ENCODE assay signal across 1 cellular context in the genomic region with DNA sequence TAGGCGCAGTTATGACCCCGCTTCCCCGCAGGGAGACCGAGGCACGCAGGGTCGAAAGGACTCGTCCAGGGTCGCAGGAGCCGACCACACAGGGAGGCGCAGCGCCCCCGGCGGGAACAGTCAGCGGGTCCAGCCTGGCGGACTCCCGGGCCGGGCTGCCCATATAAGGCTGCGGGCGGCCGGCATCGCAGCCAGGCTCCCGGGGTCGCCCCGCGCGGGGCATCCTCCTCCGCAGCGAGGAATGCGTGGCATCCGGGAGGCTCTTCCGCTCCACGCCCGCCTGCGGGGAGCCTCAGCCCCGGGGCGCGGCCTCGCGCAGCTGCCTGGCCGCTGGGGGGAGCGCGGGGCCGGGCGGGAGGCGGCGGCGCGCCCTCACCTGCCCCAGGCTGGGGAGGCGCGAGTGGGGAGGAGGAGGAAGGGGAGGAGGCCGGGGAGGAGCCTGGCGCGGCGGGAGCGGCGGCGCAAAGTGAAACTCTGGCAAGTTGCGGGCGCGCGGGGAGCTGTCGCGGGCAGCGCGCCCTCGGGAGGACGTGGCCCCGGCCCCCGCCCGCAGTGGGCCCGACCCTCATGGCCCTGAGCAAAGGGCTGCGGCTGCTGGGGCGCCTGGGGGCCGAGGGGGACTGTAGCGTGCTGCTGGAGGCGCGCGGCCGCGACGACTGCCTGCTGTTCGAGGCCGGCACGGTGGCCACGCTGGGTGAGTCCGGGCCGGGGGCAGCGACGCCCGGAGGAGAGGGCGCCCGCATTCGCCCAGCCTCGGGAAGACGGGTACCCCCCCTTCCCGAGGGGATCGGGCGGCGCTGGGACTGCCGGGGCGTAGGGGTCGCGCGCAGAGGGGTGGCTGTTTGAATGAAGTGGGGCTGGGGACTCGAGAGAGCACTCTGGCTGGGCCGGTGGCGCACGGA.
A peak's percentile ranks its signal among the peaks of the same experiment; 100 is the strongest.
TF ChIP-seq lines count a peak whose summit lies in the region.

A gene with protein sequence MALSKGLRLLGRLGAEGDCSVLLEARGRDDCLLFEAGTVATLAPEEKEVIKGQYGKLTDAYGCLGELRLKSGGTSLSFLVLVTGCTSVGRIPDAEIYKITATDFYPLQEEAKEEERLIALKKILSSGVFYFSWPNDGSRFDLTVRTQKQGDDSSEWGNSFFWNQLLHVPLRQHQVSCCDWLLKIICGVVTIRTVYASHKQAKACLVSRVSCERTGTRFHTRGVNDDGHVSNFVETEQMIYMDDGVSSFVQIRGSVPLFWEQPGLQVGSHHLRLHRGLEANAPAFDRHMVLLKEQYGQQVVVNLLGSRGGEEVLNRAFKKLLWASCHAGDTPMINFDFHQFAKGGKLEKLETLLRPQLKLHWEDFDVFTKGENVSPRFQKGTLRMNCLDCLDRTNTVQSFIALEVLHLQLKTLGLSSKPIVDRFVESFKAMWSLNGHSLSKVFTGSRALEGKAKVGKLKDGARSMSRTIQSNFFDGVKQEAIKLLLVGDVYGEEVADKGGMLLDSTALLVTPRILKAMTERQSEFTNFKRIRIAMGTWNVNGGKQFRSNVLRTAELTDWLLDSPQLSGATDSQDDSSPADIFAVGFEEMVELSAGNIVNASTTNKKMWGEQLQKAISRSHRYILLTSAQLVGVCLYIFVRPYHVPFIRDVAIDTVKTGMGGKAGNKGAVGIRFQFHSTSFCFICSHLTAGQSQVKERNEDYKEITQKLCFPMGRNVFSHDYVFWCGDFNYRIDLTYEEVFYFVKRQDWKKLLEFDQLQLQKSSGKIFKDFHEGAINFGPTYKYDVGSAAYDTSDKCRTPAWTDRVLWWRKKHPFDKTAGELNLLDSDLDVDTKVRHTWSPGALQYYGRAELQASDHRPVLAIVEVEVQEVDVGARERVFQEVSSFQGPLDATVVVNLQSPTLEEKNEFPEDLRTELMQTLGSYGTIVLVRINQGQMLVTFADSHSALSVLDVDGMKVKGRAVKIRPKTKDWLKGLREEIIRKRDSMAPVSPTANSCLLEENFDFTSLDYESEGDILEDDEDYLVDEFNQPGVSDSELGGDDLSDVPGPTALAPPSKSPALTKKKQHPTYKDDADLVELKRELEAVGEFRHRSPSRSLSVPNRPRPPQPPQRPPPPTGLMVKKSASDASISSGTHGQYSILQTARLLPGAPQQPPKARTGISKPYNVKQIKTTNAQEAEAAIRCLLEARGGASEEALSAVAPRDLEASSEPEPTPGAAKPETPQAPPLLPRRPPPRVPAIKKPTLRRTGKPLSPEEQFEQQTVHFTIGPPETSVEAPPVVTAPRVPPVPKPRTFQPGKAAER (N-terminal part only) (plus strand): TSS at position 469 of the 902 bp plus-strand sequence. CDS start 99 bp downstream, at position 568.

TF ChIP-seq in K562, 482 proteins besides CTCF, POLR2A, EP300 and RAD21 (continued from another document and continues in another):
- TF ChIP-seq ZBTB26 (CRISPR knock-in tag; IDR thresholded peaks at IDR 0.05) = no peak
- TF ChIP-seq EWSR1 (IDR thresholded peaks at IDR 0.05; ENCODE audit: borderline replicate concordance, low read depth, partially characterized antibody) = no peak
- peak; percentile 86 for TF ChIP-seq L3MBTL2 (IDR thresholded peaks at IDR 0.05)
- TF ChIP-seq, protein P1, sequence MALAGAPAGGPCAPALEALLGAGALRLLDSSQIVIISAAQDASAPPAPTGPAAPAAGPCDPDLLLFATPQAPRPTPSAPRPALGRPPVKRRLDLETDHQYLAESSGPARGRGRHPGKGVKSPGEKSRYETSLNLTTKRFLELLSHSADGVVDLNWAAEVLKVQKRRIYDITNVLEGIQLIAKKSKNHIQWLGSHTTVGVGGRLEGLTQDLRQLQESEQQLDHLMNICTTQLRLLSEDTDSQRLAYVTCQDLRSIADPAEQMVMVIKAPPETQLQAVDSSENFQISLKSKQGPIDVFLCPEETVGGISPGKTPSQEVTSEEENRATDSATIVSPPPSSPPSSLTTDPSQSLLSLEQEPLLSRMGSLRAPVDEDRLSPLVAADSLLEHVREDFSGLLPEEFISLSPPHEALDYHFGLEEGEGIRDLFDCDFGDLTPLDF (CRISPR knock-in tag; IDR thresholded peaks at IDR 0.05) = peak; percentile 87; the same call in 1 of the 2 replicates
- no peak for TF ChIP-seq ZNF217 (CRISPR knock-in tag; IDR thresholded peaks at IDR 0.05)
- TF ChIP-seq, protein P2, sequence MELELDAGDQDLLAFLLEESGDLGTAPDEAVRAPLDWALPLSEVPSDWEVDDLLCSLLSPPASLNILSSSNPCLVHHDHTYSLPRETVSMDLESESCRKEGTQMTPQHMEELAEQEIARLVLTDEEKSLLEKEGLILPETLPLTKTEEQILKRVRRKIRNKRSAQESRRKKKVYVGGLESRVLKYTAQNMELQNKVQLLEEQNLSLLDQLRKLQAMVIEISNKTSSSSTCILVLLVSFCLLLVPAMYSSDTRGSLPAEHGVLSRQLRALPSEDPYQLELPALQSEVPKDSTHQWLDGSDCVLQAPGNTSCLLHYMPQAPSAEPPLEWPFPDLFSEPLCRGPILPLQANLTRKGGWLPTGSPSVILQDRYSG (tag; conservative IDR thresholded peaks at IDR 0.05; ENCODE audit: low read depth) = no peak
- no peak for TF ChIP-seq ZNF780A (CRISPR knock-in tag; IDR thresholded peaks at IDR 0.05)
- TF ChIP-seq MLLT1 (IDR thresholded peaks at IDR 0.05) = no peak
- no peak for TF ChIP-seq KDM1A (IDR thresholded peaks at IDR 0.05)
- no peak for TF ChIP-seq TOE1 (IDR thresholded peaks at IDR 0.05; ENCODE audit: borderline replicate concordance)
- TF ChIP-seq TOE1 (CRISPR knock-in tag; IDR thresholded peaks at IDR 0.05; ENCODE audit: borderline replicate concordance, low read depth) = 0 out of 2 replicates have a peak, but pooled peaks have one; percentile 87
- peak; percentile 28; the same call in 1 of the 2 replicates for TF ChIP-seq ZNF133 (CRISPR knock-in tag; IDR thresholded peaks at IDR 0.05)
- TF ChIP-seq ZNF347 (CRISPR knock-in tag; IDR thresholded peaks at IDR 0.05; ENCODE audit: low read depth) = no peak
- no peak for TF ChIP-seq NUFIP1 (IDR thresholded peaks at IDR 0.05; ENCODE audit: partially characterized antibody)
- TF ChIP-seq CC2D1A (IDR thresholded peaks at IDR 0.05) = no peak
- no peak for TF ChIP-seq NCOA6 (IDR thresholded peaks at IDR 0.05)
- peak; percentile 73 for TF ChIP-seq GABPB1 (CRISPR knock-in tag; IDR thresholded peaks at IDR 0.05)
- 0 out of 2 replicates have a peak, but pooled peaks have one; percentile 63 for TF ChIP-seq RBM14 (IDR thresholded peaks at IDR 0.05; ENCODE audit: borderline replicate concordance, insufficient read depth, low read depth, low read length)
- no peak for TF ChIP-seq LEF1 (IDR thresholded peaks at IDR 0.05)
- no peak for TF ChIP-seq CHD2 (IDR thresholded peaks at IDR 0.05; ENCODE audit: low read depth, low read length)
- no peak for TF ChIP-seq ZNF224 (CRISPR knock-in tag; IDR thresholded peaks at IDR 0.05)
- no peak for TF ChIP-seq TCFL5 (CRISPR knock-in tag; conservative IDR thresholded peaks at IDR 0.05)
- TF ChIP-seq SMARCB1 (IDR thresholded peaks at IDR 0.05; ENCODE audit: insufficient read length, low read depth) = no peak
- no peak for TF ChIP-seq RFX7 (CRISPR knock-in tag; IDR thresholded peaks at IDR 0.05)
- TF ChIP-seq ZNF41 (CRISPR knock-in tag; conservative IDR thresholded peaks at IDR 0.05) = no peak
- no peak for TF ChIP-seq GTF2E2 (tag; IDR thresholded peaks at IDR 0.05)
- no peak for TF ChIP-seq SPI1 (IDR thresholded peaks at IDR 0.05; ENCODE audit: borderline replicate concordance, low read depth, low read length)
- TF ChIP-seq CBX3 (IDR thresholded peaks at IDR 0.05; ENCODE audit: borderline replicate concordance in 1 of 2, low read length in 2 of 2) = no peak
- TF ChIP-seq, protein P3, sequence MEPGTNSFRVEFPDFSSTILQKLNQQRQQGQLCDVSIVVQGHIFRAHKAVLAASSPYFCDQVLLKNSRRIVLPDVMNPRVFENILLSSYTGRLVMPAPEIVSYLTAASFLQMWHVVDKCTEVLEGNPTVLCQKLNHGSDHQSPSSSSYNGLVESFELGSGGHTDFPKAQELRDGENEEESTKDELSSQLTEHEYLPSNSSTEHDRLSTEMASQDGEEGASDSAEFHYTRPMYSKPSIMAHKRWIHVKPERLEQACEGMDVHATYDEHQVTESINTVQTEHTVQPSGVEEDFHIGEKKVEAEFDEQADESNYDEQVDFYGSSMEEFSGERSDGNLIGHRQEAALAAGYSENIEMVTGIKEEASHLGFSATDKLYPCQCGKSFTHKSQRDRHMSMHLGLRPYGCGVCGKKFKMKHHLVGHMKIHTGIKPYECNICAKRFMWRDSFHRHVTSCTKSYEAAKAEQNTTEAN (CRISPR knock-in tag; IDR thresholded peaks at IDR 0.05) = no peak
- no peak for TF ChIP-seq NFXL1 (CRISPR knock-in tag; IDR thresholded peaks at IDR 0.05)
- no peak; a peak in 1 of 4 replicates for TF ChIP-seq FOXK2 (conservative IDR thresholded peaks at IDR 0.05 in 1 of 2, IDR thresholded peaks at IDR 0.05 in 1 of 2; ENCODE audit: low read depth in 2 of 2)
- peak; percentile 74; the same call in 1 of the 2 replicates for TF ChIP-seq SP1 (CRISPR knock-in tag; IDR thresholded peaks at IDR 0.05)
- TF ChIP-seq MIER1 (IDR thresholded peaks at IDR 0.05; ENCODE audit: low read depth) = no peak
- TF ChIP-seq NCOR1 (IDR thresholded peaks at IDR 0.05) = peak; percentile 33; the same call in 1 of the 2 replicates
- no peak for TF ChIP-seq ZFP1 (CRISPR knock-in tag; IDR thresholded peaks at IDR 0.05)
- TF ChIP-seq, protein P4, sequence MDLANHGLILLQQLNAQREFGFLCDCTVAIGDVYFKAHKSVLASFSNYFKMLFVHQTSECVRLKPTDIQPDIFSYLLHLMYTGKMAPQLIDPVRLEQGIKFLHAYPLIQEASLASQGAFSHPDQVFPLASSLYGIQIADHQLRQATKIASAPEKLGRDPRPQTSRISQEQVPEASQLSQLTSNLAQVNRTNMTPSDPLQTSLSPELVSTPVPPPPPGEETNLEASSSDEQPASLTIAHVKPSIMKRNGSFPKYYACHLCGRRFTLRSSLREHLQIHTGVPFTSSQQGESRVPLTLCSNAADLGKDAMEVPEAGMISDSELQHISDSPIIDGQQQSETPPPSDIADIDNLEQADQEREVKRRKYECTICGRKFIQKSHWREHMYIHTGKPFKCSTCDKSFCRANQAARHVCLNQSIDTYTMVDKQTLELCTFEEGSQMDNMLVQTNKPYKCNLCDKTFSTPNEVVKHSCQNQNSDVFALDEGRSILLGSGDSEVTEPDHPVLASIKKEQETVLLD (IDR thresholded peaks at IDR 0.05) = no peak
- no peak for TF ChIP-seq ZNF23 (CRISPR knock-in tag; IDR thresholded peaks at IDR 0.05)
- no peak for TF ChIP-seq COPS2 (conservative IDR thresholded peaks at IDR 0.05)
- no peak for TF ChIP-seq STAT6 (CRISPR knock-in tag; IDR thresholded peaks at IDR 0.05)
- TF ChIP-seq NEUROD1 (IDR thresholded peaks at IDR 0.05; ENCODE audit: borderline replicate concordance, low read depth, low read length, partially characterized antibody) = peak; percentile 11
- TF ChIP-seq LCOR (CRISPR knock-in tag; IDR thresholded peaks at IDR 0.05) = 0 out of 2 replicates have a peak, but pooled peaks have one; percentile 58
- no peak for TF ChIP-seq CBX2 (IDR thresholded peaks at IDR 0.05; ENCODE audit: insufficient read depth, low read length, poor library complexity, severe bottlenecking)
- TF ChIP-seq CEBPG (CRISPR knock-in tag; IDR thresholded peaks at IDR 0.05) = no peak
- TF ChIP-seq CEBPG (tag; conservative IDR thresholded peaks at IDR 0.05 in 1 of 2, IDR thresholded peaks at IDR 0.05 in 1 of 2) = no peak
- TF ChIP-seq NFIX (CRISPR knock-in tag; IDR thresholded peaks at IDR 0.05; ENCODE audit: low read depth) = no peak
- peak; percentile 16; the same call in 1 of the 2 replicates for TF ChIP-seq NKRF (IDR thresholded peaks at IDR 0.05; ENCODE audit: borderline replicate concordance)
